In genomic region chr16:2047330-2048115, GRCh38 we compare ENCODE assay signal across 8 cellular contexts. TPM values are rescaled to one million over a fixed set of nuclear protein-coding genes. Genes with fewer than 3 reads are reported as not detected.
A peak's percentile ranks its signal among the peaks of the same experiment; 100 is the strongest.
DNase-seq lines count a peak whose midpoint lies in the region; ATAC-seq and TF ChIP-seq lines count a peak whose summit lies in the region.

TSS of gene NTHL1 (minus strand) at chr16:2047834. CDS start at chr16:2047823, 11 bp downstream.
TSS of gene TSC2 (plus strand) at chr16:2047985. CDS start at chr16:2048616, 631 bp downstream.

- H3K27ac ChIP-seq in ovary = peak within 1 kb of the TSS in 1 of 2 donors; percentile 70
- H3K27ac ChIP-seq in thyroid gland = peak within 1 kb of the TSS; percentile 11 to 77 (median 66)

- H3K27ac Mint-ChIP-seq in activated naive CD8-positive, alpha-beta T cell = peak within 1 kb of the TSS; percentile 70

- intact Hi-C loops in head of caudate nucleus (cut with DNase I) (no loop called here), ovary (cut with DNase I) (no loop called here), thyroid gland (cut with DNase I) (no loop called here)

- peak; percentile 26 for TF ChIP-seq POLR2A in ovary (IDR thresholded peaks at IDR 0.05)
- TF ChIP-seq POLR2A in thyroid gland (IDR thresholded peaks at IDR 0.05) = peak in 1 of 2 donors; percentile 69

- peak within 1 kb of the TSS; percentile 92 for H3K4me3 Mint-ChIP-seq in activated naive CD8-positive, alpha-beta T cell

- H3K27me3 Mint-ChIP-seq in activated naive CD8-positive, alpha-beta T cell = no peaks in the 10 kb centered on the region

- no peak for TF ChIP-seq EP300 in ovary (IDR thresholded peaks at IDR 0.05)

- peak; percentile 24 for TF ChIP-seq CTCF in GM10266 (IDR thresholded peaks at IDR 0.05; ENCODE audit: control insufficient read depth, insufficient read depth, low read depth, missing control alignments)
- peak; percentile 39 to 72 (median 68) for TF ChIP-seq CTCF in ovary (IDR thresholded peaks at IDR 0.05)
- TF ChIP-seq CTCF in thyroid gland (IDR thresholded peaks at IDR 0.05) = peak in 4 of 6 experiments; percentile 29 to 69 (median 43)

- H3K27me3 ChIP-seq in ovary (no peaks in the 10 kb centered on the region), thyroid gland (no peaks in the 10 kb centered on the region)

- no peaks in the 10 kb centered on the region for H3K9me3 ChIP-seq in ovary
- no peaks in the 10 kb centered on the region for H3K9me3 ChIP-seq in thyroid gland

- H3K9me3 Mint-ChIP-seq in activated naive CD8-positive, alpha-beta T cell (ENCODE audit: low read depth) = no peaks in the 10 kb centered on the region

- DNase-seq in GM10266 (ENCODE audit: extremely low spot score) (peak; percentile 99), NCI-H1048 (lab: John Stamatoyannopoulos, UW) (peak; percentile 35), SKM-1 (lab: John Stamatoyannopoulos, UW; ENCODE audit: unreplicated experiment) (peak; percentile 89), head of caudate nucleus (peak; percentile 94 to 100 (median 99)), ovary (peak; percentile 95 to 98 (median 96)), thyroid gland (peak; percentile 97)

- H3K4me1 ChIP-seq in ovary (ENCODE audit: insufficient read depth) (peaks cover 13% of the 10 kb centered on the region), thyroid gland (peaks cover 23 to 40% of the 10 kb centered on the region in 2 donors)

- WGBS in ovary, 3 donors = 0 to 1% (median 0%) methylated on average over 32 to 81 of the region's 81 CpGs
- WGBS in thyroid gland, 2 donors = 2% methylated on average over 14 of the region's 81 CpGs; no CpG with 5 or more reads in 1 of the 2 donors

- ATAC-seq in HG02571 (IDR thresholded peaks at IDR 0.05; ENCODE audit: unreplicated experiment) = peak; percentile 85

- H3K4me3 ChIP-seq in ovary = peak within 1 kb of the TSS; percentile 63
- H3K4me3 ChIP-seq in thyroid gland (replicated peaks in 1 of 3) = peak within 1 kb of the TSS; percentile 36 to 96 (median 87)

- H3K4me1 Mint-ChIP-seq in activated naive CD8-positive, alpha-beta T cell (ENCODE audit: low read depth) = peaks cover 12% of the 10 kb centered on the region

- no peaks in the 10 kb centered on the region for H3K36me3 Mint-ChIP-seq in activated naive CD8-positive, alpha-beta T cell

- H3K36me3 ChIP-seq in ovary (no peaks in the 10 kb centered on the region), thyroid gland (peaks cover 0 to 5% of the 10 kb centered on the region in 2 donors)

RNA-seq across cellular contexts. Expression of gene NTHL1, which starts in this region (rescaled TPM):
- 10 to 100 TPM; 17.1 to 38.1 (median 23.9) TPM for total RNA-seq in ovary
- polyA plus RNA-seq in ovary = 10 to 100 TPM in 1 of 2 donors, 1 to 10 TPM in 1; 1.9 to 27.3 TPM
- 10 to 100 TPM in 3 of 4 donors, 1 to 10 TPM in 1; 6.1 to 38.7 (median 25.0) TPM for total RNA-seq in thyroid gland

RNA-seq across cellular contexts. Expression of gene TSC2, which starts in this region (rescaled TPM):
- 100 to 1,000 TPM in 4 of 7 donors, 10 to 100 TPM in 3; 47.0 to 150 (median 131) TPM for total RNA-seq in ovary
- polyA plus RNA-seq in ovary = 10 to 100 TPM; 51.7 to 72.1 TPM
- 100 to 1,000 TPM; 101 to 148 (median 109) TPM for total RNA-seq in thyroid gland

Comparison
In these comparisons a context has a peak if more than half of its experiments do, and no peak if none do; other contexts are left out.
1. DNase-seq: peak in every context shown above with its lines; median percentile 99 in GM10266; 99 in head of caudate nucleus; 97 in thyroid gland; 96 in ovary; 89 in SKM-1; 35 in NCI-H1048.